12 cellular contexts compared by ENCODE assay signal in genomic region chr15:96328101-96328958, GRCh38. TPM values are rescaled to one million over a fixed set of nuclear protein-coding genes. Genes with fewer than 3 reads are reported as not detected.
DNase-seq lines count a peak whose midpoint lies in the region; ATAC-seq and TF ChIP-seq lines count a peak whose summit lies in the region.
"Had no signal": no experiment of that assay in that cellular context is flagged by ENCODE, and none has a peak within 500 bp of the region (broad histone marks: within the 10 kb centered on the region; RNA-seq: fewer than 3 reads in every experiment).

No MANE protein-coding gene starts in this region.

- H3K27ac ChIP-seq in right atrium auricular region (peak overlapping the region; percentile 94 to 95), neural progenitor cell (no peak overlapping the region), vagina (peak overlapping the region; percentile 94)

- peak overlapping the region; percentile 97 for H3K4me2 ChIP-seq in neural progenitor cell

- H3K36me3 ChIP-seq in right atrium auricular region (peaks cover 4% of the 10 kb centered on the region), neural progenitor cell (no peaks in the 10 kb centered on the region), vagina (no peaks in the 10 kb centered on the region)

- H2AFZ ChIP-seq in neural progenitor cell (replicated peaks), result no peak overlapping the region

- peak overlapping the region; percentile 99 for H3K27ac Mint-ChIP-seq in neural progenitor cell
- H3K27ac Mint-ChIP-seq: B cell had no signal

- H3K4me1 Mint-ChIP-seq in neural progenitor cell, result peaks cover 45% of the 10 kb centered on the region

- H3K4me1 ChIP-seq in right atrium auricular region (peaks cover 0 to 41% of the 10 kb centered on the region in 2 donors), neural progenitor cell (peaks cover 44% of the 10 kb centered on the region), vagina (peaks cover 23% of the 10 kb centered on the region)

- H4K20me1 ChIP-seq in neural progenitor cell (ENCODE audit: low read depth), result peaks cover 29% of the 10 kb centered on the region

- H3K4me3 ChIP-seq in right atrium auricular region (peak overlapping the region; percentile 5 to 70), epithelial cell of proximal tubule (ENCODE audit: low read depth, low read length) (peak overlapping the region; percentile 94), neural progenitor cell (peak overlapping the region; percentile 74), vagina (peak overlapping the region; percentile 64 to 71)

- no peak for ATAC-seq in Right ventricle myocardium superior (ENCODE audit: poor library complexity)
- ATAC-seq in HG02623 (IDR thresholded peaks at IDR 0.05; ENCODE audit: unreplicated experiment), result no peak

- H3K79me2 ChIP-seq in neural progenitor cell (ENCODE audit: low read depth), result peaks cover 89% of the 10 kb centered on the region

- no peak for TF ChIP-seq POLR2A in vagina (IDR thresholded peaks at IDR 0.05)

- intact Hi-C loops in Right ventricle myocardium superior (cut with DNase I), result no loop called here
- intact Hi-C loops in vagina (cut with DNase I), result loop anchor here (10.0 kb wide), 3 partner anchors 484 to 1304 kb away; no protein-coding TSS in a partner anchor

- DNase-seq in right atrium auricular region (ENCODE audit: low spot score), result no peak
- no peak for DNase-seq in Right ventricle myocardium superior
- DNase-seq in epithelial cell of proximal tubule (ENCODE audit: low read depth), result no peak
- no peak for DNase-seq in neural progenitor cell (ENCODE audit: low spot score)
- DNase-seq in vagina (ENCODE audit: extremely low spot score in 2 of 2), result no peak
- DNase-seq in activated CD8-positive, alpha-beta memory T cell treated with anti-CD3 and anti-CD28 coated beads, Interleukin-2, amount 50 U/mL, for 48 hours, result no peak
- no peak for DNase-seq in mucosa of gallbladder (ENCODE audit: low spot score)
- DNase-seq: NK-92 treated with Interleukin-12 subunit alpha and Interleukin-12 subunit beta, amount 100 ng/mL, for 24 hours; stimulated activated CD4-positive, alpha-beta T cell treated with anti-CD3 and anti-CD28 coated beads, Interleukin-1b, Interleukin-23, amount 100 ng/mL, for 48 hours; T-helper 9 cell had no signal

- peaks cover 80% of the 10 kb centered on the region for H3F3A ChIP-seq in neural progenitor cell (ENCODE audit: low read depth)

- H3K36me3 Mint-ChIP-seq in neural progenitor cell, result peaks cover 13% of the 10 kb centered on the region

- H3K4me3 Mint-ChIP-seq in neural progenitor cell, result peak overlapping the region; percentile 98
- H3K4me3 Mint-ChIP-seq: B cell had no signal

- TF ChIP-seq CTCF in right atrium auricular region (IDR thresholded peaks at IDR 0.05) (no peak), epithelial cell of proximal tubule (conservative IDR thresholded peaks at IDR 0.05; ENCODE audit: low read depth, low read length) (no peak), neural progenitor cell (IDR thresholded peaks at IDR 0.05) (no peak), vagina (IDR thresholded peaks at IDR 0.05) (no peak)

- H3K9ac ChIP-seq in neural progenitor cell, result no peak overlapping the region

- no peaks in the 10 kb centered on the region for H3K27me3 ChIP-seq in right atrium auricular region
- peaks cover 38% of the 10 kb centered on the region for H3K27me3 ChIP-seq in neural progenitor cell
- no peaks in the 10 kb centered on the region for H3K27me3 ChIP-seq in vagina

- H3K9me3 ChIP-seq in right atrium auricular region (no peaks in the 10 kb centered on the region), neural progenitor cell (ENCODE audit: low read depth) (no peaks in the 10 kb centered on the region), vagina (no peaks in the 10 kb centered on the region)

- H3K27me3 Mint-ChIP-seq in neural progenitor cell (ENCODE audit: insufficient read depth, low read depth), result peaks cover 8% of the 10 kb centered on the region

- peaks cover 3% of the 10 kb centered on the region for H3K9me3 Mint-ChIP-seq in neural progenitor cell

RNA-seq across cellular contexts. Expression of gene NR2F2, which starts 2.2 kb away (rescaled TPM):
- total RNA-seq in right atrium auricular region, result 10 to 100 TPM; 25.0 to 26.7 TPM
- 11.0 TPM for total RNA-seq in Right ventricle myocardium superior
- total RNA-seq in epithelial cell of proximal tubule, result 17.6 and 17.7 TPM in 2 replicates
- 24.6 and 32.1 TPM in 2 replicates for total RNA-seq in neural progenitor cell (ENCODE audit: low replicate concordance)
- 39.8 TPM for total RNA-seq in vagina
- 288 TPM for total RNA-seq in mucosa of gallbladder
- total RNA-seq: B cell had no signal

Comparison
In these comparisons a context has a peak if more than half of its experiments do, and no peak if none do; other contexts are left out.
1. H3K4me3 ChIP-seq: peak in every context shown above with its lines; median percentile 94 in epithelial cell of proximal tubule; 74 in neural progenitor cell; 68 in vagina; 38 in right atrium auricular region.